ENCODE assay signal across 8 cellular contexts in the genomic region with DNA sequence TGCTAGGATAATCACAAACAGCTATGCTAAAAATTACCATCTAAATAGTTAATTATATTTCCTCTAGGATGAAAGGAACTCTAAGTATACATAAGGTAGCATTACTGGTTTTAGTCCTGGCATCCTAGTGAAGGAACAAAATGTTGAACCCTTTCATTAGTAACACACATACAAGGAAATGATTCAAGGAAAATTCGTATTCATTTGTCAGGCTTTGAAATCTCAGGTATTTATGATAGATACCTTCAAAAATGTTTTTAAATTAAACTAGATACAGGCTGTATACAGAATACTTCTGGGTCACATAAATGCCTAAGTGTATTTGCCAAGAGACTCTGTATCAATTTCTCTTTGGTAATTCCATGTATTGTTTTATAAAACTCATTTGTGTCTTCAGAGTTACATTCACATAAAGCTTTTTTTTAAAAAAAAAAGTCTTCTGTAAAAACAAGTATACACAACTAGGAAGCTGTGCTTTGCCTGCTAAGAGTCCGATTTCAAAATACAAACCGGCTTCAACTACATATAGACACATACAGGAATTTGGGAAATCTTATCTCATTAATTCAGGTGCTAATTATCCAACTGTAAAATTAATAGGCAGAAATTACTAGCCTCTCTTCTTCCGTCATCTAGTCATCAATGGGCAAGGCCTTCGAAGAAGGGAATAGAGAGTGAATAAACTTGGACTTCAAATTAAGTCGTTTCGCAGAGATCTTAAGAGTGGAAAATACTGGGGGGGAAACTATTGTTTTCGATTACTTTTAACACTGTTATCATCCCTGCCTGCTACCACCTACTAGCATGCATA. TPM values are rescaled to one million over a fixed set of nuclear protein-coding genes. Genes with fewer than 3 reads are reported as not detected.
DNase-seq lines count a peak whose midpoint lies in the region; ATAC-seq and TF ChIP-seq lines count a peak whose summit lies in the region.

No MANE protein-coding gene starts in this region.

- DNase-seq in GM20000 (ENCODE audit: low spot score): peak; percentile 12
- no peak for DNase-seq in SJCRH30
- DNase-seq in fibroblast of the aortic adventitia (ENCODE audit: low read depth): peak; percentile 29
- DNase-seq in omental fat pad (ENCODE audit: low spot score): no peak
- DNase-seq in HCEC 1CT: no peak
- DNase-seq in HuH-7 (ENCODE audit: low spot score): no peak

- H3K36me3 ChIP-seq in SJCRH30 (no peaks in the 10 kb centered on the region), skeletal muscle satellite cell (ENCODE audit: insufficient read depth, low read length) (no peaks in the 10 kb centered on the region)

- TF ChIP-seq CTCF in GM20000 (IDR thresholded peaks at IDR 0.05; ENCODE audit: extremely low read depth, missing control alignments) (no peak), fibroblast of the aortic adventitia (IDR thresholded peaks at IDR 0.05; ENCODE audit: insufficient read depth, low read length) (no peak), omental fat pad (IDR thresholded peaks at IDR 0.05) (no peak)

- H3K27ac ChIP-seq in SJCRH30: peak overlapping the region; percentile 66

- no peaks in the 10 kb centered on the region for H3K27me3 ChIP-seq in SJCRH30
- H3K27me3 ChIP-seq in skeletal muscle satellite cell (ENCODE audit: control insufficient read depth, insufficient read depth, low read length): no peaks in the 10 kb centered on the region

- peak overlapping the region; percentile 96 for H3K9ac ChIP-seq in skeletal muscle satellite cell (ENCODE audit: low read depth, low read length)

- H3K4me2 ChIP-seq in skeletal muscle satellite cell (ENCODE audit: low read length): peak overlapping the region; percentile 91

- peaks cover 8% of the 10 kb centered on the region for H3K4me1 ChIP-seq in SJCRH30
- H3K4me1 ChIP-seq in skeletal muscle satellite cell (ENCODE audit: control insufficient read depth, insufficient read depth, low read length): peaks cover 9% of the 10 kb centered on the region

- peak overlapping the region; percentile 97 for H3K4me3 ChIP-seq in SJCRH30
- H3K4me3 ChIP-seq in fibroblast of the aortic adventitia (ENCODE audit: low read depth, low read length): peak overlapping the region; percentile 94
- H3K4me3 ChIP-seq in skeletal muscle satellite cell (ENCODE audit: low read length): peak overlapping the region; percentile 76

- H3K9me3 ChIP-seq in SJCRH30 (replicated peaks) (no peaks in the 10 kb centered on the region), skeletal muscle satellite cell (replicated peaks; ENCODE audit: low read length) (no peaks in the 10 kb centered on the region)

- ATAC-seq in omental fat pad (ENCODE audit: low FRiP score): no peak
- no peak for ATAC-seq in GM19452 (IDR thresholded peaks at IDR 0.05; ENCODE audit: unreplicated experiment)

RNA-seq across cellular contexts. Expression of a gene that starts 1.3 kb away (rescaled TPM):
- 19.3 and 23.5 TPM in 2 replicates for total RNA-seq in SJCRH30 (2014; rRNA removed; shearing (Covaris generic))
- total RNA-seq in fibroblast of the aortic adventitia (ENCODE audit: low replicate concordance): 45.7 and 48.9 TPM in 2 replicates
- 12.9 and 18.3 TPM in 2 replicates for total RNA-seq in skeletal muscle satellite cell (2012; rRNA removed)
- 10 to 100 TPM; 31.0 to 56.7 (median 50.0) TPM for total RNA-seq in omental fat pad

Comparison
In these comparisons a context has a peak if more than half of its experiments do, and no peak if none do; other contexts are left out.
1. DNase-seq: peak in GM20000 (single experiment) and fibroblast of the aortic adventitia (single experiment); none in SJCRH30 (0 of 2), omental fat pad (single experiment), HCEC 1CT (single experiment) and HuH-7 (single experiment).
2. Peak in every context shown above with its lines, with median percentiles within 50 percentile points of each other: H3K4me3 ChIP-seq.